10 cellular contexts compared by ENCODE assay signal in the genomic region with DNA sequence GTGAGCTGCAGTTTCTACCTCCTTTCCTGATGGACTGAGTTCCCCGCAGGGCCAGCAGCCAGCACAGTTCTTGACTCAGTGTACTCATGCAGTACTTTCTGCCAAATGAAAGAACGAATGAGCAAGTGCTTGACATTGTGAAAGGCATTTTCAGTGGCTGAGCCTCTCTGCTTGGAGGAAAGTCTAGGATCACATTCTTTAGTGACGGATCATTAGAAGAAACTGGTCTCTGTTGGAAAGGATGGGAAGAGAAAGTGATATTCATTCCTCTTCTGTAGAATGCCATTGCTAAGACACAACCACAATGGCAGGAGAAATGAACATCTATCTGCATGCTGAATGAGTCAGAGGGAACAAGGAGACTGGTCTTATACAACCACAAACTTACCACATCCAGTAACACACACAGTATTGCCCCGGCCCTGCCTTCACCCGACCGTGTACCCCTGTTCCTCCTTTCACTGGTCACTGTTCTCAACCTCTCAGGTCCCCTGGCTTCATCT.
DNase-seq lines count a peak whose midpoint lies in the region; ATAC-seq and TF ChIP-seq lines count a peak whose summit lies in the region.
"Had no signal": no experiment of that assay in that cellular context is flagged by ENCODE, and none has a peak within 500 bp of the region (broad histone marks: within the 10 kb centered on the region; RNA-seq: fewer than 3 reads in every experiment).

No MANE protein-coding gene starts in this region.

- TF ChIP-seq CTCF in mammary epithelial cell (conservative IDR thresholded peaks at IDR 0.05 in 1 of 2, IDR thresholded peaks at IDR 0.05 in 1 of 2; ENCODE audit: extremely low read depth in 1 of 2, insufficient read depth in 1 of 2, low read depth in 1 of 2, low read length in 2 of 2) (no peak), nephron progenitor cell (IDR thresholded peaks at IDR 0.05) (no peak)

- no peaks in the 10 kb centered on the region for H4K20me1 ChIP-seq in mammary epithelial cell (ENCODE audit: insufficient read depth, low read length)

- H3K4me2 ChIP-seq in mammary epithelial cell (ENCODE audit: insufficient read depth, low read depth, low read length), result no peak overlapping the region

- H3K79me2 ChIP-seq in mammary epithelial cell (ENCODE audit: insufficient read depth, low read length), result no peaks in the 10 kb centered on the region

- H3K4me1 Mint-ChIP-seq in nephron progenitor cell, result peaks cover 19% of the 10 kb centered on the region

- intact Hi-C loops in mammary epithelial cell (cut with micrococcal nuclease), result no loop called here

- in situ Hi-C loops in mammary epithelial cell (cut with MboI; ENCODE audit: low sequenced_read_pairs in 2 of 2), result no loop called here

- H3K9ac ChIP-seq in mammary epithelial cell (ENCODE audit: insufficient read depth, low read length), result no peak overlapping the region

- peaks cover 3% of the 10 kb centered on the region for H3K9me3 Mint-ChIP-seq in nephron progenitor cell

- H3K36me3 Mint-ChIP-seq in nephron progenitor cell (ENCODE audit: low read depth), result peaks cover 29% of the 10 kb centered on the region

- H3K4me1 ChIP-seq in mammary epithelial cell (ENCODE audit: insufficient read depth, low read length), result no peaks in the 10 kb centered on the region
- H3K4me1 ChIP-seq: SJCRH30 had no signal

- peaks cover 7% of the 10 kb centered on the region for H3K27me3 Mint-ChIP-seq in nephron progenitor cell (ENCODE audit: low read depth, poor library complexity)

- no peak overlapping the region for H3K4me3 Mint-ChIP-seq in nephron progenitor cell

- no peaks in the 10 kb centered on the region for H3K9me3 ChIP-seq in mammary epithelial cell (replicated peaks; ENCODE audit: insufficient read depth, low read length)
- H3K9me3 ChIP-seq: SJCRH30 had no signal

- H2AFZ ChIP-seq in mammary epithelial cell (ENCODE audit: low read depth, low read length), result no peak overlapping the region

- BruUV-seq in mammary epithelial cell (replicated peaks; lab: Mats Ljungman, UMichigan), result no TSS peak

- WGBS in mammary epithelial cell (ENCODE audit: low coverage, missing lambda C conversion rate), result 80% methylated on average over 6 of the region's 6 CpGs

- H3K4me3 ChIP-seq in mammary epithelial cell (replicated peaks in 1 of 3; ENCODE audit: insufficient read depth in 1 of 3, low read depth in 2 of 3, low read length in 3 of 3), result no peak overlapping the region
- H3K4me3 ChIP-seq: dorsolateral prefrontal cortex, SJCRH30 had no signal

- ATAC-seq in GM18868 (IDR thresholded peaks at IDR 0.05; ENCODE audit: unreplicated experiment) (peak; percentile 78), HG03439 (IDR thresholded peaks at IDR 0.05; ENCODE audit: unreplicated experiment) (no peak)

- dilution Hi-C loops in mammary epithelial cell (cut with HindIII; ENCODE audit: low sequenced_read_pairs), result no loop called here

- H3K27ac ChIP-seq in mammary epithelial cell (ENCODE audit: insufficient read depth, low read depth, low read length), result no peak overlapping the region
- H3K27ac ChIP-seq: SJCRH30 had no signal

- H3K36me3 ChIP-seq in mammary epithelial cell (ENCODE audit: insufficient read depth, low read length), result no peaks in the 10 kb centered on the region
- H3K36me3 ChIP-seq: SJCRH30 had no signal

- CTCF ChIA-PET in mammary epithelial cell (lab: Charles Lee; ENCODE audit: low non-redundant PET), result no interaction called here

- DNase-seq in HS-27A (ENCODE audit: low read depth) (peak; percentile 27), mammary epithelial cell (peak; percentile 77), putamen (ENCODE audit: low spot score) (peak; percentile 34), nephron progenitor cell (no peak), iPS-NIHi11 (ENCODE audit: low spot score) (no peak), GDM1 (lab: John Stamatoyannopoulos, UW) (no peak)
- DNase-seq: SJCRH30 had no signal

- H3K27me3 ChIP-seq in mammary epithelial cell (ENCODE audit: insufficient read depth, low read length), result no peaks in the 10 kb centered on the region
- H3K27me3 ChIP-seq: dorsolateral prefrontal cortex, SJCRH30 had no signal

- H3K27ac Mint-ChIP-seq in nephron progenitor cell, result no peak overlapping the region

Comparison
In these comparisons a context has a peak if more than half of its experiments do, and no peak if none do; other contexts are left out.
1. DNase-seq: peak in HS-27A (single experiment), mammary epithelial cell (single experiment) and putamen (single experiment); none in nephron progenitor cell (single experiment), iPS-NIHi11 (single experiment) and GDM1 (single experiment).